Comparison of ENCODE assay signal across 8 cellular contexts in genomic region chr16:30637952-30638351, GRCh38. TPM values are rescaled to one million over a fixed set of nuclear protein-coding genes. Genes with fewer than 3 reads are reported as not detected.
DNase-seq lines count a peak whose midpoint lies in the region; ATAC-seq and TF ChIP-seq lines count a peak whose summit lies in the region.

No MANE protein-coding gene starts in this region.

- peaks cover 12% of the 10 kb centered on the region; the same call in 1 of the 2 replicates for H3K79me2 ChIP-seq in OCI-LY7 (ENCODE audit: insufficient read depth, low read depth, low read length)

- peak; percentile 81 for TF ChIP-seq CTCF in OCI-LY7 (conservative IDR thresholded peaks at IDR 0.05; ENCODE audit: low read length)

- H3K27ac Mint-ChIP-seq in CD4-positive, alpha-beta memory T cell, result peak overlapping the region in 2 of 7 donors; percentile 53 to 68

- no peaks in the 10 kb centered on the region for H3K27me3 Mint-ChIP-seq in CD4-positive, alpha-beta memory T cell

- no TSS peak for BruUV-seq in OCI-LY7 (replicated peaks; lab: Mats Ljungman, UMichigan)

- H3K4me2 ChIP-seq in OCI-LY7 (ENCODE audit: low read length), result no peak overlapping the region

- DNase-seq in CD4-positive, alpha-beta memory T cell, result peak in 4 of 5 donors; percentile 35 to 54 (median 36)
- DNase-seq in HEK293T (ENCODE audit: extremely low spot score), result peak; percentile 48
- DNase-seq in OCI-LY7 (ENCODE audit: low spot score), result peak; percentile 72
- DNase-seq in erythroblast (lab: John Stamatoyannopoulos, UW), result peak; percentile 73 to 76

- POLR2A ChIA-PET in CD4-positive, alpha-beta memory T cell (lab: Charles Lee; ENCODE audit: partially characterized antibody), result interaction anchor here (1.0 to 1.4 kb wide), 3 partner anchors 9 to 267 kb away, joined by 3 to 4 read pairs (median 3); partner anchors contain the start of gene TBC1D10B
- POLR2A ChIA-PET in HEK293T (lab: Yijun Ruan, JAX), result interaction anchor here (1.0 to 3.7 kb wide), 6 partner anchors 13 to 80 kb away, joined by 3 to 23 read pairs (median 8); partner anchors contain the start of genes FBRS, PRR14 and ZNF764
- POLR2A ChIA-PET in OCI-LY7 (lab: Charles Lee), result interaction anchor here (0.7 to 1.2 kb wide), 3 partner anchors 26 to 66 kb away, joined by 3 to 4 read pairs (median 3); partner anchors contain the start of gene ZNF688

- peaks cover 0 to 4% of the 10 kb centered on the region in 2 donors for H3K36me3 Mint-ChIP-seq in CD4-positive, alpha-beta memory T cell

- H3K4me3 ChIP-seq in CD4-positive, alpha-beta memory T cell (ENCODE audit: low read length in 2 of 2), result no peak overlapping the region
- H3K4me3 ChIP-seq in OCI-LY7 (ENCODE audit: low read depth, low read length, poor library complexity, severe bottlenecking), result no peak overlapping the region

- H4K20me1 ChIP-seq in OCI-LY7 (ENCODE audit: insufficient read depth, low read length), result no peaks in the 10 kb centered on the region

- no peaks in the 10 kb centered on the region for H3K9me2 ChIP-seq in OCI-LY7 (ENCODE audit: insufficient read depth, low read length)

- H3K9me3 ChIP-seq in CD4-positive, alpha-beta memory T cell (ENCODE audit: control insufficient read depth in 1 of 2, low read length in 2 of 2), result no peaks in the 10 kb centered on the region
- H3K9me3 ChIP-seq in OCI-LY7 (ENCODE audit: low read length), result no peaks in the 10 kb centered on the region

- H3K9me3 Mint-ChIP-seq in CD4-positive, alpha-beta memory T cell, result no peaks in the 10 kb centered on the region

- no peak overlapping the region for H3K4me3 Mint-ChIP-seq in CD4-positive, alpha-beta memory T cell

- peaks cover 2 to 16% (median 10%) of the 10 kb centered on the region in 4 donors for H3K4me1 Mint-ChIP-seq in CD4-positive, alpha-beta memory T cell

- no peaks in the 10 kb centered on the region for H3K36me3 ChIP-seq in CD4-positive, alpha-beta memory T cell (ENCODE audit: insufficient read depth, low read length)
- H3K36me3 ChIP-seq in OCI-LY7 (ENCODE audit: insufficient read depth, low read length), result no peaks in the 10 kb centered on the region

- no peak overlapping the region for H2AFZ ChIP-seq in OCI-LY7 (ENCODE audit: low read length)

- CTCF ChIA-PET in CD4-positive, alpha-beta memory T cell (lab: Charles Lee; ENCODE audit: partially characterized antibody), result interaction anchor here (1.0 to 1.7 kb wide), 5 partner anchors 9 to 102 kb away, joined by 3 to 12 read pairs (median 4); no protein-coding TSS in a partner anchor
- CTCF ChIA-PET in HEK293T (lab: Yijun Ruan, JAX), result interaction anchor here (0.7 to 1.2 kb wide), 2 partner anchors 13 to 208 kb away, joined by 4 to 7 read pairs; partner anchors contain the start of genes DCTPP1 and PRR14
- CTCF ChIA-PET in OCI-LY7 (lab: Charles Lee; ENCODE audit: unreplicated experiment), result no interaction called here

- TF ChIP-seq POLR2A in erythroblast (IDR thresholded peaks at IDR 0.05; ENCODE audit: low read length), result no peak

- H3K27ac ChIP-seq in CD4-positive, alpha-beta memory T cell (ENCODE audit: low read depth, low read length), result no peak overlapping the region
- no peak overlapping the region for H3K27ac ChIP-seq in OCI-LY7 (ENCODE audit: low read depth, low read length, poor library complexity, severe bottlenecking)

- ATAC-seq in GM18873 (IDR thresholded peaks at IDR 0.05; ENCODE audit: low FRiP score, unreplicated experiment), result no peak
- ATAC-seq in GM19351 (IDR thresholded peaks at IDR 0.05; ENCODE audit: unreplicated experiment), result no peak
- ATAC-seq in HG02623 (IDR thresholded peaks at IDR 0.05; ENCODE audit: unreplicated experiment), result no peak
- no peak for ATAC-seq in GM21390 (IDR thresholded peaks at IDR 0.05; ENCODE audit: unreplicated experiment)

- peaks cover 13% of the 10 kb centered on the region for H3K4me1 ChIP-seq in CD4-positive, alpha-beta memory T cell (ENCODE audit: insufficient read depth, low read length)
- peaks cover 14% of the 10 kb centered on the region for H3K4me1 ChIP-seq in OCI-LY7 (ENCODE audit: insufficient read depth, low read length, poor library complexity, severe bottlenecking)

- intact Hi-C loops in CD4-positive, alpha-beta memory T cell (cut with micrococcal nuclease), result no loop called here
- intact Hi-C loops in OCI-LY7 (cut with micrococcal nuclease; ENCODE audit: unreplicated experiment), result no loop called here

- H3K27me3 ChIP-seq in CD4-positive, alpha-beta memory T cell (ENCODE audit: insufficient read depth, low read length), result no peaks in the 10 kb centered on the region

TF ChIP-seq in HEK293T, 16 proteins besides CTCF, POLR2A, EP300 and RAD21:
- no peak for TF ChIP-seq ZNF384 (IDR thresholded peaks at IDR 0.05)

RNA-seq across cellular contexts. Expression of gene PRR14, which starts 12.8 kb away (rescaled TPM):
- 100 to 1,000 TPM in 1 of 2 experiments, 10 to 100 TPM in 1; 92.0 to 100 TPM for total RNA-seq in CD4-positive, alpha-beta memory T cell
- 10 to 100 TPM in 1 of 2 donors, 1 to 10 TPM in 1; 8.7 to 25.9 TPM for polyA plus RNA-seq in CD4-positive, alpha-beta memory T cell
- total RNA-seq in OCI-LY7 (2014; rRNA removed; shearing (Covaris generic)), result 33.2 and 35.2 TPM in 2 replicates
- 75.5 and 81.4 TPM in 2 replicates for total RNA-seq in OCI-LY7 (2022)

RNA-seq across cellular contexts. Expression of gene FBRS, which starts 20.3 kb away (rescaled TPM):
- 100 to 1,000 TPM; 164 to 172 TPM for total RNA-seq in CD4-positive, alpha-beta memory T cell
- 1 to 10 TPM in 1 of 2 donors, under 1 TPM in 1; 0.70 to 7.9 TPM for polyA plus RNA-seq in CD4-positive, alpha-beta memory T cell
- total RNA-seq in OCI-LY7 (2014; rRNA removed; shearing (Covaris generic)), result 31.8 and 36.8 TPM in 2 replicates
- total RNA-seq in OCI-LY7 (2022), result 89.8 and 97.5 TPM in 2 replicates

RNA-seq across cellular contexts. Expression of gene ZNF689, which starts 27.8 kb away (rescaled TPM):
- 10 to 100 TPM; 13.1 to 14.5 TPM for total RNA-seq in CD4-positive, alpha-beta memory T cell
- polyA plus RNA-seq in CD4-positive, alpha-beta memory T cell, result 10 to 100 TPM; 11.9 to 13.5 TPM
- 13.1 and 15.0 TPM in 2 replicates for total RNA-seq in OCI-LY7 (2014; rRNA removed; shearing (Covaris generic))
- 15.5 and 16.7 TPM in 2 replicates for total RNA-seq in OCI-LY7 (2022)

RNA-seq across cellular contexts. Expression of gene ZNF785, which starts 52.5 kb away (rescaled TPM):
- total RNA-seq in CD4-positive, alpha-beta memory T cell, result 10 to 100 TPM; 33.4 to 34.2 TPM
- polyA plus RNA-seq in CD4-positive, alpha-beta memory T cell, result 1 to 10 TPM; 1.7 to 3.4 TPM
- total RNA-seq in OCI-LY7 (2014; rRNA removed; shearing (Covaris generic)), result 6.8 and 9.3 TPM in 2 replicates
- total RNA-seq in OCI-LY7 (2022), result 4.1 and 4.6 TPM in 2 replicates
